9 cellular contexts compared by ENCODE assay signal in the genomic region with DNA sequence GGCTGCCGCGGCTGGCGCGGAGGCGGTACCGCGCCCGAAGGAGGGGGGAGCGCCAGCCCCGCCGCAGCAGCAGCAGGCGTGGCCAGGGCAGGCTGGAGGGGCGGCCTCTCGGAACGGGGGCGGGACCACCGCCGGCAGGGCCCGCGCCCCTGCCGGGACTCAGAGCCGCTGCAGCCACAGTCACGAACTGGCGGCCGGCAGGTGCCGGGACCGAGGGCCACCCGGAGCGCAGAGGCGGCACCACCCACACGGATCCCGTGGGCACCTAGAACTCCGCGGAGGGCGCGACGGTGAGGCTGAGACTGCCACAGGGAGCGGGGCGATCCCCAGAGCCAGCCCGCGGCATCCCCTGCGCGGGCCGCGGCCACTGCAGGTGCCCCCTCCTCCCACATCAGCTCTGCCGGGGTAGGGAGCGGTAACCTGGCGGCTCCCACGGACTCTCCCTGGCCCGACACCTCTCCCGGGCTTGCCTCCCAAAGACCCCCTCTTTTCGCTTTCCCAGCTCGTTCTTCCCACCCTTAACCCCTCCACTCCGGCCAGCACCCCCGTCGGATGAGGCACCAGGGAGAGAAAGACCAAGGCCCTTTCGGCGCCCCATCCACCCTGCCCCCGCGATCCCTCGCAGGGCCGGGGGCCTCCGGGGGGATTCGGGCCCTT. TPM values are rescaled to one million over a fixed set of nuclear protein-coding genes. Genes with fewer than 3 reads are reported as not detected.
DNase-seq lines count a peak whose midpoint lies in the region; ATAC-seq and TF ChIP-seq lines count a peak whose summit lies in the region.
"Had no signal": no experiment of that assay in that cellular context is flagged by ENCODE, and none has a peak within 500 bp of the region (broad histone marks: within the 10 kb centered on the region; RNA-seq: fewer than 3 reads in every experiment).

A gene (plus strand): TSS at position 162 of the 657 bp plus-strand sequence. CDS start 944 bp downstream, outside the sequence.

- dilution Hi-C loops in mammary epithelial cell (cut with HindIII; ENCODE audit: low sequenced_read_pairs) = loop anchor here (5.0 kb wide), 2 partner anchors 37 to 53 kb away; no protein-coding TSS in a partner anchor

- in situ Hi-C loops in mammary epithelial cell (cut with MboI; ENCODE audit: low sequenced_read_pairs in 2 of 2) = no loop called here

- CTCF ChIA-PET in mammary epithelial cell (lab: Charles Lee; ENCODE audit: low non-redundant PET) = no interaction called here

- intact Hi-C loops in mammary epithelial cell (cut with micrococcal nuclease) = loop anchor here (10.0 kb wide), 1 partner anchor 185 kb away; no protein-coding TSS in a partner anchor
- intact Hi-C loops in left colon (cut with DNase I, micrococcal nuclease) = no loop called here

- BruUV-seq in mammary epithelial cell (replicated peaks; lab: Mats Ljungman, UMichigan) = no TSS peak

- peaks cover 29% of the 10 kb centered on the region for H3K4me1 ChIP-seq in mammary epithelial cell (ENCODE audit: insufficient read depth, low read length)

- no peaks in the 10 kb centered on the region for H3K79me2 ChIP-seq in mammary epithelial cell (ENCODE audit: insufficient read depth, low read length)

- TF ChIP-seq CTCF in GM10266 (IDR thresholded peaks at IDR 0.05; ENCODE audit: control insufficient read depth, insufficient read depth, low read depth, missing control alignments) (peak; percentile 10), WERI-Rb-1 (IDR thresholded peaks at IDR 0.05; ENCODE audit: low read depth, low read length) (peak; percentile 26; the same call in 1 of the 2 replicates), mammary epithelial cell (conservative IDR thresholded peaks at IDR 0.05 in 1 of 2, IDR thresholded peaks at IDR 0.05 in 1 of 2; ENCODE audit: extremely low read depth in 1 of 2, insufficient read depth in 1 of 2, low read depth in 1 of 2, low read length in 2 of 2) (no peak)

- H3K36me3 ChIP-seq in WERI-Rb-1 = no peaks in the 10 kb centered on the region
- no peaks in the 10 kb centered on the region for H3K36me3 ChIP-seq in mammary epithelial cell (ENCODE audit: insufficient read depth, low read length)
- H3K36me3 ChIP-seq: neutrophil had no signal

- ATAC-seq in HG02623 (IDR thresholded peaks at IDR 0.05; ENCODE audit: unreplicated experiment) (peak; percentile 53), left colon (peak; percentile 75)

- H4K20me1 ChIP-seq in mammary epithelial cell (ENCODE audit: insufficient read depth, low read length) = no peaks in the 10 kb centered on the region

- H3K27ac ChIP-seq in WERI-Rb-1 (no peak within 1 kb of the TSS; the same call in 1 of the 2 replicates), mammary epithelial cell (ENCODE audit: insufficient read depth, low read depth, low read length) (no peak within 1 kb of the TSS)
- H3K27ac ChIP-seq: neutrophil had no signal

- DNase-seq in GM10266 (ENCODE audit: extremely low spot score) (peak; percentile 98), NCI-H1930 (lab: John Stamatoyannopoulos, UW) (peak; percentile 63 to 78), WERI-Rb-1 (peak; percentile 81), mammary epithelial cell (peak; percentile 43), left colon (peak; percentile 46 to 56), SKM-1 treated with dmso at 0.1 percent for 144 hours (lab: John Stamatoyannopoulos, UW; ENCODE audit: unreplicated experiment) (no peak)
- peak; percentile 50 for DNase-seq in stimulated activated CD4-positive, alpha-beta T cell treated with anti-CD3 and anti-CD28 coated beads, Interleukin-2, amount 100 ng/mL, for 4 hours (ENCODE audit: low read depth)

- peak within 1 kb of the TSS; percentile 70 for H2AFZ ChIP-seq in mammary epithelial cell (ENCODE audit: low read depth, low read length)

- H3K4me3 ChIP-seq in WERI-Rb-1 (ENCODE audit: low read depth, low read length) (peak within 1 kb of the TSS; percentile 73), mammary epithelial cell (replicated peaks in 1 of 3; ENCODE audit: insufficient read depth in 1 of 3, low read depth in 2 of 3, low read length in 3 of 3) (peak within 1 kb of the TSS in 2 of 3 experiments; percentile 29 to 32)

- H3K9ac ChIP-seq in mammary epithelial cell (ENCODE audit: insufficient read depth, low read length) = no peak within 1 kb of the TSS

- H3K27me3 ChIP-seq in WERI-Rb-1 (ENCODE audit: insufficient read depth, low read depth, severe bottlenecking) (peaks cover 4% of the 10 kb centered on the region), mammary epithelial cell (ENCODE audit: insufficient read depth, low read length) (peaks cover 30% of the 10 kb centered on the region)

- no peaks in the 10 kb centered on the region for H3K9me3 ChIP-seq in WERI-Rb-1 (ENCODE audit: severe bottlenecking)
- no peaks in the 10 kb centered on the region for H3K9me3 ChIP-seq in mammary epithelial cell (replicated peaks; ENCODE audit: insufficient read depth, low read length)
- H3K9me3 ChIP-seq: neutrophil had no signal

- H3K4me2 ChIP-seq in mammary epithelial cell (ENCODE audit: insufficient read depth, low read depth, low read length) = peak within 1 kb of the TSS; percentile 82

- no CpG with 5 or more reads among the region's 64 CpGs for WGBS in mammary epithelial cell (ENCODE audit: low coverage, missing lambda C conversion rate)

RNA-seq across cellular contexts. Expression of the gene that starts here (rescaled TPM):
- total RNA-seq in mammary epithelial cell = under 1 TPM; 0.19 to 0.33 TPM
- 0.01 TPM for polyA plus RNA-seq in mammary epithelial cell
- polyA minus RNA-seq in mammary epithelial cell = not detected
- total RNA-seq in left colon = 1 to 10 TPM; 2.2 to 3.3 TPM

Comparison
In these comparisons a context has a peak if more than half of its experiments do, and no peak if none do; other contexts are left out.
1. Peak in DNase-seq, H3K4me3 ChIP-seq and H3K4me2 ChIP-seq in mammary epithelial cell; RNA of the gene not detected or under 1 TPM.
2. CTCF ChIP-seq: peak in GM10266 (single experiment) and WERI-Rb-1 (single experiment); none in mammary epithelial cell (0 of 2).